Comparison of ENCODE assay signal across 8 cellular contexts in genomic region chr10:59234814-59235429, GRCh38. TPM values are rescaled to one million over a fixed set of nuclear protein-coding genes. Genes with fewer than 3 reads are reported as not detected.
A peak's percentile ranks its signal among the peaks of the same experiment; 100 is the strongest.
DNase-seq lines count a peak whose midpoint lies in the region; ATAC-seq, FAIRE-seq and TF ChIP-seq lines count a peak whose summit lies in the region.

No MANE protein-coding gene starts in this region.

- no peak overlapping the region for H3K9ac ChIP-seq in NT2/D1 (ENCODE audit: insufficient read length, low read depth)

- no peak for ATAC-seq in stimulated activated naive CD8-positive, alpha-beta T cell treated with anti-CD3 and anti-CD28 coated beads, Interleukin-15, Interleukin-2, amounts not matched to agents 100 U/mL and 50 U/mL, for 24 hours
- no peak for ATAC-seq in HG03135 (IDR thresholded peaks at IDR 0.05; ENCODE audit: unreplicated experiment)
- ATAC-seq in stimulated activated naive CD8-positive, alpha-beta T cell treated with anti-CD3 and anti-CD28 coated beads, Interleukin-15, amount 100 ng/mL, for 72 hours = no peak

- intact Hi-C loops in esophagus muscularis mucosa (cut with DNase I) = loop anchor here (5.0 to 10.0 kb wide), 4 partner anchors 232 to 570 kb away; no protein-coding TSS in a partner anchor

- DNase-seq in GM12865 (ENCODE audit: low read depth) = peak; percentile 31
- DNase-seq in NT2/D1 (ENCODE audit: low read depth, low spot score) = peak; percentile 16
- no peak for DNase-seq in esophagus muscularis mucosa (ENCODE audit: extremely low spot score)
- DNase-seq in renal cortical epithelial cell (ENCODE audit: low read depth) = peak; percentile 59
- no peak for DNase-seq in stimulated activated naive CD8-positive, alpha-beta T cell treated with anti-CD3 and anti-CD28 coated beads, Interleukin-15, Interleukin-2, amounts not matched to agents 100 U/mL and 50 U/mL, for 24 hours
- DNase-seq in stimulated activated naive CD8-positive, alpha-beta T cell treated with anti-CD3 and anti-CD28 coated beads, Interleukin-15, amount 100 ng/mL, for 72 hours = no peak

- no peak overlapping the region for H3K27ac Mint-ChIP-seq in stimulated activated naive CD8-positive, alpha-beta T cell treated with anti-CD3 and anti-CD28 coated beads, Interleukin-15, amount 100 ng/mL, for 72 hours

- H3K9me3 ChIP-seq in NT2/D1 (ENCODE audit: insufficient read depth, low read length) = no peaks in the 10 kb centered on the region
- no peaks in the 10 kb centered on the region for H3K9me3 ChIP-seq in esophagus muscularis mucosa

- H3K27me3 ChIP-seq in NT2/D1 (ENCODE audit: insufficient read depth, insufficient read length) (no peaks in the 10 kb centered on the region), esophagus muscularis mucosa (no peaks in the 10 kb centered on the region)

- no peak overlapping the region for H3K4me3 ChIP-seq in GM12865 (ENCODE audit: low read depth, low read length)
- no peak overlapping the region for H3K4me3 ChIP-seq in NT2/D1 (ENCODE audit: insufficient read length, low read depth)
- H3K4me3 ChIP-seq in esophagus muscularis mucosa = no peak overlapping the region

- no peaks in the 10 kb centered on the region for H3K4me1 Mint-ChIP-seq in stimulated activated naive CD8-positive, alpha-beta T cell treated with anti-CD3 and anti-CD28 coated beads, Interleukin-15, amount 100 ng/mL, for 72 hours

- peak; percentile 35 for TF ChIP-seq CTCF in GM12865 (IDR thresholded peaks at IDR 0.05; ENCODE audit: insufficient read depth, low read depth, low read length, missing control alignments)
- TF ChIP-seq CTCF in esophagus muscularis mucosa (IDR thresholded peaks at IDR 0.05) = peak; percentile 48 to 61 (median 55)

- no peaks in the 10 kb centered on the region for H3K4me1 ChIP-seq in NT2/D1 (ENCODE audit: insufficient read depth, insufficient read length)
- peaks cover 0 to 11% (median 5%) of the 10 kb centered on the region in 4 donors for H3K4me1 ChIP-seq in esophagus muscularis mucosa

- FAIRE-seq in A204.1 (lab: Jason Lieb, UNC) = peak; percentile 67

- H3K4me3 Mint-ChIP-seq in stimulated activated naive CD8-positive, alpha-beta T cell treated with anti-CD3 and anti-CD28 coated beads, Interleukin-15, amount 100 ng/mL, for 72 hours = no peak overlapping the region

- no peak overlapping the region for H3K27ac ChIP-seq in esophagus muscularis mucosa (replicated peaks in 1 of 4)

- H3K9me3 Mint-ChIP-seq in stimulated activated naive CD8-positive, alpha-beta T cell treated with anti-CD3 and anti-CD28 coated beads, Interleukin-15, amount 100 ng/mL, for 72 hours = no peaks in the 10 kb centered on the region

- H3K27me3 Mint-ChIP-seq in stimulated activated naive CD8-positive, alpha-beta T cell treated with anti-CD3 and anti-CD28 coated beads, Interleukin-15, amount 100 ng/mL, for 72 hours = no peaks in the 10 kb centered on the region

- no peaks in the 10 kb centered on the region for H3K36me3 ChIP-seq in NT2/D1 (ENCODE audit: insufficient read depth, insufficient read length, low read length)
- H3K36me3 ChIP-seq in esophagus muscularis mucosa = no peaks in the 10 kb centered on the region

- no peak for TF ChIP-seq POLR2A in esophagus muscularis mucosa (IDR thresholded peaks at IDR 0.05; ENCODE audit: low read depth)

- no peak for TF ChIP-seq EP300 in esophagus muscularis mucosa (IDR thresholded peaks at IDR 0.05)

RNA-seq across cellular contexts. Expression of gene PHYHIPL, which starts 58.5 kb away (rescaled TPM):
- total RNA-seq in esophagus muscularis mucosa (1 to 10 TPM in 1 of 4 donors, under 1 TPM in 3; 0.34 to 1.7 (median 0.76) TPM), renal cortical epithelial cell (0.15 and 0.35 TPM in 2 replicates)

Comparison
In these comparisons a context has a peak if more than half of its experiments do, and no peak if none do; other contexts are left out.
1. DNase-seq: peak in GM12865 (single experiment), NT2/D1 (single experiment) and renal cortical epithelial cell (single experiment); none in esophagus muscularis mucosa (single experiment), stimulated activated naive CD8-positive, alpha-beta T cell treated with anti-CD3 and anti-CD28 coated beads, Interleukin-15, Interleukin-2, amounts not matched to agents 100 U/mL and 50 U/mL, for 24 hours (single experiment) and stimulated activated naive CD8-positive, alpha-beta T cell treated with anti-CD3 and anti-CD28 coated beads, Interleukin-15, amount 100 ng/mL, for 72 hours (0 of 2).